11 cellular contexts compared by ENCODE assay signal in the genomic region with DNA sequence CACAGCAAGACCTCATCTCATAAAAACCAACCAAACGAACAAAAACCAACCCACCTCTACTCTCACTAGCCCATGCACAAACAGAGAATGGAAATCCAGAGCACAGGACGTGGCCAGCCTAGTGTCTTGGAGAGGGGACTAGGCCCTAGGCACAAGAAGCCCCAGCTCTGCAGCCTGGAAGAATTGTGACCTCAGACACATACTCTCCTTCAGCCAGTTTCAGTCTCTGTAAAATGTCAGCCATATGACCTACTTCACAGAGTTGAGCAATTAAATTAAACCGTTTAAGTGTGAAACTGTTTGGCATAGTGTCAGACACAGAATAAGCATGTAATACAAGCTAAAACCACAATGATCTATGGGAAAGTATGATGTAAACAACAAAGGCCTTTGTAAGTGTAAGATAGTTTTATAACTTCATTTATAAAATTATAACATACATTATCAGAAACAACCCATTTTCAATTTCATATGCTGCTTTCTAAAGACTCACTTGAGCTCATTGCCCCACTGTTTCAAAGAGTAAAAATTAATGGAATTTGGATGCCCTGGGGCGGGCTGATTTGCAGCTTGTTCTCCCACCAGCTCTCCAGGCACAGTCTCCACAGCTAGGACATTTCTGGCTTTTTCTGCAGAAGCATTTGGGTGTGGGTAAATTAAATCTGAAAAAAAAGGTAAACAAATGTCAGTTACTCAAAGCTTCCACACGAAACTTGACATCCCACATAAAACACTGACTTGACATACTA. TPM values are rescaled to one million over a fixed set of nuclear protein-coding genes. Genes with fewer than 3 reads are reported as not detected.
DNase-seq lines count a peak whose midpoint lies in the region; ATAC-seq and TF ChIP-seq lines count a peak whose summit lies in the region.
"Had no signal": no experiment of that assay in that cellular context is flagged by ENCODE, and none has a peak within 500 bp of the region (broad histone marks: within the 10 kb centered on the region; RNA-seq: fewer than 3 reads in every experiment).

No MANE protein-coding gene starts in this region.

- no TSS peak for BruUV-seq in A673 (replicated peaks; lab: Mats Ljungman, UMichigan)

- H3K36me3 Mint-ChIP-seq in activated T-cell treated with anti-CD3 and anti-CD28 coated beads, Interleukin-2, amount 50 U/mL, for 72 hours (ENCODE audit: insufficient read depth in 2 of 2): peaks cover 4 to 14% of the 10 kb centered on the region in 2 donors

- TF ChIP-seq CTCF in A673 (conservative IDR thresholded peaks at IDR 0.05; ENCODE audit: low read depth, low read length): no peak
- TF ChIP-seq CTCF in GM12865 (IDR thresholded peaks at IDR 0.05; ENCODE audit: insufficient read depth, low read depth, low read length, missing control alignments): no peak
- no peak for TF ChIP-seq CTCF in lower lobe of right lung (IDR thresholded peaks at IDR 0.05)
- TF ChIP-seq CTCF in coronary artery (IDR thresholded peaks at IDR 0.05): no peak

- H3K27ac ChIP-seq in A673 (ENCODE audit: low read depth, low read length, poor library complexity, severe bottlenecking): no peak overlapping the region
- H3K27ac ChIP-seq in lower lobe of right lung: peak overlapping the region; percentile 21
- H3K27ac ChIP-seq in coronary artery: no peak overlapping the region

- peak overlapping the region; percentile 63 to 64 for H3K4me3 Mint-ChIP-seq in activated T-cell treated with anti-CD3 and anti-CD28 coated beads, Interleukin-2, amount 50 U/mL, for 72 hours

- no peaks in the 10 kb centered on the region for H3K9me3 Mint-ChIP-seq in activated T-cell treated with anti-CD3 and anti-CD28 coated beads, Interleukin-2, amount 50 U/mL, for 72 hours

- intact Hi-C loops in A673 (cut with micrococcal nuclease; ENCODE audit: unreplicated experiment): no loop called here
- intact Hi-C loops in lower lobe of right lung (cut with DNase I): no loop called here

- POLR2A ChIA-PET in A673 (lab: Charles Lee; ENCODE audit: low non-redundant PET): no interaction called here

- H3K9me3 ChIP-seq in A673 (ENCODE audit: low read depth, low read length, poor library complexity, severe bottlenecking): no peaks in the 10 kb centered on the region
- H3K9me3 ChIP-seq in lower lobe of right lung: no peaks in the 10 kb centered on the region
- H3K9me3 ChIP-seq: tibial nerve had no signal

- no peaks in the 10 kb centered on the region for H3K27me3 Mint-ChIP-seq in activated T-cell treated with anti-CD3 and anti-CD28 coated beads, Interleukin-2, amount 50 U/mL, for 72 hours (ENCODE audit: low read depth)

- CTCF ChIA-PET in A673 (lab: Charles Lee): no interaction called here

- ATAC-seq in activated T-cell treated with anti-CD3 and anti-CD28 coated beads, Interleukin-2, amount 50 U/mL, for 72 hours (replicated peaks in 1 of 2): peak; percentile 69 to 71
- ATAC-seq in lower lobe of right lung: peak; percentile 21 to 22
- no peak for ATAC-seq in HG03097 (IDR thresholded peaks at IDR 0.05; ENCODE audit: low FRiP score, unreplicated experiment)

- no peak overlapping the region for H3K4me3 ChIP-seq in A673 (ENCODE audit: low read depth, low read length, poor library complexity, severe bottlenecking)
- no peak overlapping the region for H3K4me3 ChIP-seq in GM12865 (ENCODE audit: low read depth, low read length)
- H3K4me3 ChIP-seq in lower lobe of right lung: no peak overlapping the region
- H3K4me3 ChIP-seq in coronary artery: no peak overlapping the region
- H3K4me3 ChIP-seq: tibial nerve had no signal

- peak overlapping the region; percentile 82 for H3K27ac Mint-ChIP-seq in activated T-cell treated with anti-CD3 and anti-CD28 coated beads, Interleukin-2, amount 50 U/mL, for 72 hours

- H3K36me3 ChIP-seq in A673 (ENCODE audit: insufficient read depth, low read length, poor library complexity, severe bottlenecking): peaks cover 7% of the 10 kb centered on the region
- H3K36me3 ChIP-seq in lower lobe of right lung: peaks cover 43% of the 10 kb centered on the region

- DNase-seq in A673 (ENCODE audit: low spot score) (peak; percentile 79), GM12865 (ENCODE audit: low read depth) (peak; percentile 43), lower lobe of right lung (no peak), OCI-M2 (lab: John Stamatoyannopoulos, UW; ENCODE audit: unreplicated experiment) (no peak), coronary artery (ENCODE audit: low spot score) (no peak), medulla oblongata (ENCODE audit: extremely low spot score) (no peak)
- peak in 1 of 2 donors; percentile 34 for DNase-seq in activated T-cell treated with anti-CD3 and anti-CD28 coated beads, Interleukin-2, amount 50 U/mL, for 72 hours
- DNase-seq: Calu3, glutamatergic neuron had no signal

- H3K4me1 ChIP-seq in A673 (ENCODE audit: insufficient read depth, low read length, poor library complexity, severe bottlenecking) (peaks cover 28% of the 10 kb centered on the region), lower lobe of right lung (peaks cover 73% of the 10 kb centered on the region)

- peaks cover 94% of the 10 kb centered on the region for H3K4me1 Mint-ChIP-seq in activated T-cell treated with anti-CD3 and anti-CD28 coated beads, Interleukin-2, amount 50 U/mL, for 72 hours (ENCODE audit: low read depth)

- H3K27me3 ChIP-seq in A673 (replicated peaks; ENCODE audit: insufficient read depth, low read depth, low read length, poor library complexity) (no peaks in the 10 kb centered on the region), lower lobe of right lung (ENCODE audit: low read depth) (no peaks in the 10 kb centered on the region)
- H3K27me3 ChIP-seq: tibial nerve had no signal

RNA-seq across cellular contexts. Expression of gene TBC1D2B, which starts 32.9 kb away (rescaled TPM):
- total RNA-seq in A673 (2021): 26.0 and 29.4 TPM in 2 replicates
- total RNA-seq in activated T-cell treated with anti-CD3 and anti-CD28 coated beads, Interleukin-2, amount 50 U/mL, for 72 hours: 10 to 100 TPM; 67.8 to 75.0 TPM
- total RNA-seq in lower lobe of right lung: 69.8 TPM

RNA-seq across cellular contexts. Expression of gene SH2D7, which starts 47.8 kb away (rescaled TPM):
- total RNA-seq in A673 (2021): not detected in 2 replicates
- not detected for total RNA-seq in activated T-cell treated with anti-CD3 and anti-CD28 coated beads, Interleukin-2, amount 50 U/mL, for 72 hours
- not detected for total RNA-seq in lower lobe of right lung
- total RNA-seq: Calu3, tibial nerve had no signal

Comparison
In these comparisons a context has a peak if more than half of its experiments do, and no peak if none do; other contexts are left out.
1. DNase-seq: peak in A673 (single experiment) and GM12865 (single experiment); none in lower lobe of right lung (single experiment), OCI-M2 (single experiment), coronary artery (single experiment) and medulla oblongata (single experiment).